ENCODE assay signal across 23 cellular contexts in the genomic region with DNA sequence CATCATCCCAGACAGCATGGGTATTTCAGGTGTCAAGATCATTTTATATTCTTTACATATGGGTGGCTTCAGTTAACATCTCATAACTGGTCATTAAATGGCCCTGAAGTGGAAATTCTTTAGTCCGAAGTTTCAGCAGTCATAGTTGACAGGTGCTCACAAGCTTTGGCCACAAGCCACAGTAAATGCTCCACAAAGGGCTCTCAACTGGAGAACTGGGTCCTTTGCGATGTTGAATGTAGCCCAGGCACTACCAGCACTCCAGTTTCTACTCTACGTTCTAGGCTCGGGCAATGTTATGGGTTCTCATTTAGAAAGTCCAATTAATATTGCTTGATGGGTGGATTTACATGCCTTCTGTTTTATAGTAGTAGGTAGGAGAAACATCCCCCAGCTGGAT.
DNase-seq lines count a peak whose midpoint lies in the region; ATAC-seq, FAIRE-seq and TF ChIP-seq lines count a peak whose summit lies in the region.
"Had no signal": no experiment of that assay in that cellular context is flagged by ENCODE, and none has a peak within 500 bp of the region (broad histone marks: within the 10 kb centered on the region; RNA-seq: fewer than 3 reads in every experiment).

No MANE protein-coding gene starts in this region.

- TF ChIP-seq EP300 in K562 (IDR thresholded peaks at IDR 0.05; ENCODE audit: low read length): no peak

- ATAC-seq in K562 (no peak), lower lobe of right lung (peak; percentile 64 to 68), upper lobe of right lung (peak; percentile 66)
- ATAC-seq: A549; CD8-positive, alpha-beta T cell had no signal

- no peaks in the 10 kb centered on the region for H3K9me1 ChIP-seq in K562 (ENCODE audit: control insufficient read depth, insufficient read depth, low read length)

- whole genome bisulfite sequencing in K562 (ENCODE audit: insufficient coverage, low coverage, missing lambda C conversion rate): 13% methylated on average over 4 of the region's 4 CpGs

- TF ChIP-seq RAD21 in K562 (CRISPR knock-in tag; conservative IDR thresholded peaks at IDR 0.05 in 1 of 2, IDR thresholded peaks at IDR 0.05 in 1 of 2): no peak

- H2AFZ ChIP-seq in K562 (ENCODE audit: low read depth, low read length): peak overlapping the region; percentile 19; the same call in 1 of the 2 replicates

- FAIRE-seq in K562 (lab: Jason Lieb, UNC): no peak
- FAIRE-seq: A549, GM12891 had no signal

- H3K4me3 ChIP-seq in K562: no peak overlapping the region
- H3K4me3 ChIP-seq in lower lobe of right lung: no peak overlapping the region
- no peak overlapping the region for H3K4me3 ChIP-seq in upper lobe of right lung
- H3K4me3 ChIP-seq: A549; BLaER1 treated with 17β-estradiol and CSF1 and Interleukin-3, amounts not matched to agents 10 nM and 100 nM had no signal

- DNase-seq in NCI-H2029 treated with DMSO at 0.1 percent for 48 hours (lab: John Stamatoyannopoulos, UW) (peak; percentile 14), NCI-H2029 (lab: John Stamatoyannopoulos, UW) (no peak), K562 (ENCODE audit: extremely low read depth in 1 of 4, low spot score in 3 of 4) (no peak), lower lobe of right lung (no peak), upper lobe of right lung (no peak), GM03348 (ENCODE audit: low spot score) (no peak), cerebellar cortex (ENCODE audit: low spot score) (no peak)
- DNase-seq: AML-193; CD4-positive, alpha-beta T cell; CD8-positive, alpha-beta T cell; COR-L47; DMS 273 treated with DMSO at 0.1 percent for 48 hours; DMS153; DMS53; DMS79; DND-41; EL; GDM1 had no signal

- no peak overlapping the region for H3K9ac ChIP-seq in K562 (ENCODE audit: insufficient read depth in 1 of 2, low read depth in 2 of 2, low read length in 2 of 2)
- H3K9ac ChIP-seq: BLaER1 treated with 17β-estradiol and CSF1 and Interleukin-3, amounts not matched to agents 10 nM and 100 nM had no signal

- in situ Hi-C loops in K562 (cut with MboI): no loop called here

- CTCF ChIA-PET in K562 (lab: Yijun Ruan, JAX; ENCODE audit: low intra/inter-chr PET ratio): interaction anchor here (0.7 kb wide), 1 partner anchor 1016 kb away, joined by 5 read pairs; no protein-coding TSS in a partner anchor

- no TSS peak for BruUV-seq in K562 (replicated peaks; lab: Mats Ljungman, UMichigan)

- TF ChIP-seq CTCF in K562 (IDR thresholded peaks at IDR 0.05 in 2 of 3, conservative IDR thresholded peaks at IDR 0.05 in 1 of 3; ENCODE audit: insufficient read depth in 2 of 3, low read depth in 1 of 3, low read length in 3 of 3) (no peak), lower lobe of right lung (IDR thresholded peaks at IDR 0.05) (no peak), upper lobe of right lung (IDR thresholded peaks at IDR 0.05) (no peak)

- intact Hi-C loops in K562 (cut with micrococcal nuclease) (loop anchor here (10.0 kb wide), 1 partner anchor 294 kb away; no protein-coding TSS in a partner anchor), lower lobe of right lung (cut with DNase I) (no loop called here), upper lobe of right lung (cut with DNase I) (no loop called here)

- no peaks in the 10 kb centered on the region for H3K36me3 ChIP-seq in K562 (ENCODE audit: control insufficient read depth, insufficient read depth, low read length)
- no peaks in the 10 kb centered on the region for H3K36me3 ChIP-seq in lower lobe of right lung
- no peaks in the 10 kb centered on the region for H3K36me3 ChIP-seq in upper lobe of right lung
- H3K36me3 ChIP-seq: BLaER1 treated with 17β-estradiol and CSF1 and Interleukin-3, amounts not matched to agents 10 nM and 100 nM had no signal

- no peak for TF ChIP-seq POLR2A in K562 (conservative IDR thresholded peaks at IDR 0.05)

- POLR2A ChIA-PET in K562 (lab: Yijun Ruan, JAX): no interaction called here

- no peaks in the 10 kb centered on the region for H4K20me1 ChIP-seq in K562 (replicated peaks; ENCODE audit: control insufficient read depth, insufficient read depth, low read length)
- H4K20me1 ChIP-seq: BLaER1 treated with 17β-estradiol and CSF1 and Interleukin-3, amounts not matched to agents 10 nM and 100 nM had no signal

- no peak overlapping the region for H3K4me2 ChIP-seq in K562 (ENCODE audit: insufficient read depth, low read length)
- H3K4me2 ChIP-seq: A549; BLaER1 treated with 17β-estradiol and CSF1 and Interleukin-3, amounts not matched to agents 10 nM and 100 nM had no signal

- H3K79me2 ChIP-seq in K562 (ENCODE audit: control insufficient read depth, insufficient read depth, low read length): no peaks in the 10 kb centered on the region

- H3K27ac ChIP-seq in K562 (ENCODE audit: extremely low read depth, low read depth, low read length) (no peak overlapping the region), lower lobe of right lung (no peak overlapping the region), upper lobe of right lung (no peak overlapping the region)
- H3K27ac ChIP-seq: 22Rv1; A549; BLaER1 treated with 17β-estradiol and CSF1 and Interleukin-3, amounts not matched to agents 10 nM and 100 nM; C4-2B had no signal

- H3K4me1 ChIP-seq in K562 (replicated peaks in 1 of 2; ENCODE audit: control insufficient read depth in 2 of 2, insufficient read depth in 2 of 2, low read length in 2 of 2) (peaks cover 0 to 11% of the 10 kb centered on the region in 2 experiments; a peak in 3 of 5 replicates), lower lobe of right lung (no peaks in the 10 kb centered on the region), upper lobe of right lung (no peaks in the 10 kb centered on the region)
- H3K4me1 ChIP-seq: A549; BLaER1 treated with 17β-estradiol and CSF1 and Interleukin-3, amounts not matched to agents 10 nM and 100 nM had no signal

- H3K27me3 ChIP-seq in K562 (ENCODE audit: control insufficient read depth in 2 of 2, insufficient read depth in 2 of 2, low read length in 2 of 2): no peaks in the 10 kb centered on the region
- H3K27me3 ChIP-seq in lower lobe of right lung (ENCODE audit: low read depth): peaks cover 3% of the 10 kb centered on the region
- peaks cover 7% of the 10 kb centered on the region for H3K27me3 ChIP-seq in upper lobe of right lung
- H3K27me3 ChIP-seq: BLaER1 treated with 17β-estradiol and CSF1 and Interleukin-3, amounts not matched to agents 10 nM and 100 nM had no signal

- H3K9me3 ChIP-seq in K562 (replicated peaks; ENCODE audit: control insufficient read depth, insufficient read depth, low read depth, low read length): no peaks in the 10 kb centered on the region
- no peaks in the 10 kb centered on the region for H3K9me3 ChIP-seq in lower lobe of right lung
- no peaks in the 10 kb centered on the region for H3K9me3 ChIP-seq in upper lobe of right lung
- H3K9me3 ChIP-seq: A549; BLaER1 treated with 17β-estradiol and CSF1 and Interleukin-3, amounts not matched to agents 10 nM and 100 nM had no signal

TF ChIP-seq in K562, 482 proteins besides CTCF, POLR2A, EP300 and RAD21:
- TF ChIP-seq ILF3 (IDR thresholded peaks at IDR 0.05; ENCODE audit: borderline replicate concordance) (no peak), ZNF444 (CRISPR knock-in tag; IDR thresholded peaks at IDR 0.05) (no peak), TEAD4 (IDR thresholded peaks at IDR 0.05; ENCODE audit: low read length) (no peak), TEAD4 (CRISPR knock-in tag; IDR thresholded peaks at IDR 0.05; ENCODE audit: borderline replicate concordance) (no peak), ZNF347 (CRISPR knock-in tag; IDR thresholded peaks at IDR 0.05; ENCODE audit: low read depth) (no peak), ZNF143 (CRISPR knock-in tag; IDR thresholded peaks at IDR 0.05) (no peak), CBX1 (IDR thresholded peaks at IDR 0.05; ENCODE audit: low read depth) (no peak), DPF2 (IDR thresholded peaks at IDR 0.05) (no peak), NR2F6 (CRISPR knock-in tag; IDR thresholded peaks at IDR 0.05) (no peak), SREBF2 (CRISPR knock-in tag; IDR thresholded peaks at IDR 0.05) (no peak), MBD2 (IDR thresholded peaks at IDR 0.05; ENCODE audit: borderline replicate concordance, low read depth) (no peak), RBM17 (IDR thresholded peaks at IDR 0.05; ENCODE audit: borderline replicate concordance, low read depth, low read length) (no peak)
